ENCODE assay signal across 1 cellular context in genomic region chr1:6221210-6221784, GRCh38.
TF ChIP-seq lines count a peak whose summit lies in the region.

No MANE protein-coding gene starts in this region.

TF ChIP-seq in PFSK-1, 5 proteins besides CTCF, POLR2A, EP300 and RAD21:
- no peak; the same call in 1 of the 2 replicates for TF ChIP-seq TAF1 (IDR thresholded peaks at IDR 0.05; ENCODE audit: borderline replicate concordance, insufficient read depth, low read length)
- peak; percentile 56; the same call in 1 of the 2 replicates for TF ChIP-seq POLR2AphosphoS5 (IDR thresholded peaks at IDR 0.05; ENCODE audit: low read depth, low read length)
- TF ChIP-seq FOXP2 (optimal IDR thresholded peaks at IDR 0.05; ENCODE audit: borderline replicate concordance, extremely low read depth, extremely low read length, insufficient read depth) = no peak
